Comparison of ENCODE assay signal across 23 cellular contexts in genomic region chr11:77144854-77145428, GRCh38. TPM values are rescaled to one million over a fixed set of nuclear protein-coding genes. Genes with fewer than 3 reads are reported as not detected.
DNase-seq lines count a peak whose midpoint lies in the region; ATAC-seq, FAIRE-seq and TF ChIP-seq lines count a peak whose summit lies in the region.
"Had no signal": no experiment of that assay in that cellular context is flagged by ENCODE, and none has a peak within 500 bp of the region (broad histone marks: within the 10 kb centered on the region; RNA-seq: fewer than 3 reads in every experiment).

No MANE protein-coding gene starts in this region.

- peak; percentile 89 to 95 (median 92) for ATAC-seq in right lobe of liver

- H4K91ac ChIP-seq in H1 (replicated peaks; ENCODE audit: insufficient read length, low read length): peak overlapping the region; percentile 44

- TF ChIP-seq POLR2A in H1 (IDR thresholded peaks at IDR 0.05; ENCODE audit: control extremely low read depth in 1 of 2, low read depth in 2 of 2, low read length in 2 of 2): no peak
- peak; percentile 45 for TF ChIP-seq POLR2A in right lobe of liver (IDR thresholded peaks at IDR 0.05)
- no peak for TF ChIP-seq POLR2A in transverse colon (IDR thresholded peaks at IDR 0.05)

- H3K9me3 ChIP-seq in H1 (ENCODE audit: insufficient read depth in 2 of 2, low read depth in 1 of 2, low read length in 1 of 2): no peaks in the 10 kb centered on the region
- no peaks in the 10 kb centered on the region for H3K9me3 ChIP-seq in right lobe of liver
- no peaks in the 10 kb centered on the region for H3K9me3 ChIP-seq in transverse colon
- H3K9me3 ChIP-seq: HAP-1, SJCRH30 had no signal

- peak overlapping the region; percentile 75; the same call in 1 of the 2 replicates for H2BK12ac ChIP-seq in H1 (ENCODE audit: low read depth, low read length)

- H3K4me1 ChIP-seq in H1 (replicated peaks in 1 of 4; ENCODE audit: control insufficient read depth in 3 of 4, insufficient read depth in 4 of 4, low read length in 3 of 4) (peaks cover 0 to 15% (median 7%) of the 10 kb centered on the region in 4 experiments), right lobe of liver (peaks cover 0 to 27% (median 13%) of the 10 kb centered on the region in 4 donors), transverse colon (peaks cover 0 to 35% (median 8%) of the 10 kb centered on the region in 4 donors)
- H3K4me1 ChIP-seq: HAP-1 had no signal

- TF ChIP-seq EP300 in H1 (IDR thresholded peaks at IDR 0.05; ENCODE audit: borderline replicate concordance in 1 of 2, low read depth in 2 of 2, low read length in 2 of 2) (no peak), transverse colon (IDR thresholded peaks at IDR 0.05; ENCODE audit: low read depth) (no peak)

- H3K4me3 ChIP-seq in H1 (ENCODE audit: extremely low read depth in 1 of 4, insufficient read depth in 2 of 4, low read depth in 3 of 4, low read length in 4 of 4) (no peak overlapping the region), right lobe of liver (no peak overlapping the region), transverse colon (no peak overlapping the region)
- H3K4me3 ChIP-seq: GM23248, HAP-1, SJCRH30 had no signal

- H3K56ac ChIP-seq in H1 (replicated peaks; ENCODE audit: insufficient read length, low read depth, low read length): no peak overlapping the region

- peaks cover 0 to 2% (median 0%) of the 10 kb centered on the region in 4 experiments; a peak in 2 of 7 replicates for H3K27me3 ChIP-seq in H1 (replicated peaks in 1 of 4; ENCODE audit: control insufficient read depth in 3 of 4, extremely low read depth in 1 of 4, insufficient read depth in 3 of 4, low read length in 3 of 4)
- no peaks in the 10 kb centered on the region for H3K27me3 ChIP-seq in right lobe of liver
- H3K27me3 ChIP-seq in transverse colon: no peaks in the 10 kb centered on the region
- H3K27me3 ChIP-seq: SJCRH30 had no signal

- DNase-seq in HuH-7.5 (ENCODE audit: low spot score) (peak; percentile 92), H1 (ENCODE audit: low read depth in 1 of 2, low spot score in 2 of 2) (no peak), right lobe of liver (peak; percentile 85 to 96 (median 91)), transverse colon (peak; percentile 73), hepatic stellate cell (ENCODE audit: low spot score) (no peak), NCI-H69 (lab: John Stamatoyannopoulos, UW) (no peak)
- DNase-seq in activated CD4-positive, alpha-beta T cell treated with anti-CD3 and anti-CD28 coated beads, Interleukin-2, amount 50 U/mL, for 1 hour: no peak
- DNase-seq: CD4-positive, CD25-positive, alpha-beta regulatory T cell; GM23248; Karpas-422; MV-4-11; NCI-H1105 treated with DMSO at 0.1 percent for 48 hours; NCI-H1694 treated with DMSO at 0.1 percent for 48 hours; NCI-H2081 treated with DMSO at 0.1 percent for 48 hours; SJCRH30 had no signal

- in situ Hi-C loops in transverse colon (cut with MboI; ENCODE audit: low pct_ligation_motif_present in 1 of 4, low pct_unique_long_range_greater_than_20kb in 1 of 4, low sequenced_read_pairs in 3 of 4): no loop called here

- H4K20me1 ChIP-seq in H1 (replicated peaks in 1 of 2; ENCODE audit: control insufficient read depth in 1 of 2, insufficient read depth in 2 of 2, low read length in 2 of 2): no peaks in the 10 kb centered on the region

- H3K14ac ChIP-seq in H1 (ENCODE audit: insufficient read length): no peak overlapping the region

- no peak overlapping the region for H3K4ac ChIP-seq in H1 (replicated peaks; ENCODE audit: insufficient read length, low read depth, low read length)

- H2BK20ac ChIP-seq in H1 (ENCODE audit: low read length): no peak overlapping the region

- H2BK5ac ChIP-seq in H1 (ENCODE audit: low read depth, low read length): 0 out of 2 replicates have a peak overlapping the region, but pooled peaks have one; percentile 8

- TF ChIP-seq CTCF in H1 (IDR thresholded peaks at IDR 0.05; ENCODE audit: control extremely low read depth in 1 of 3, insufficient read depth in 1 of 3, low read depth in 1 of 3, low read length in 3 of 3): no peak
- TF ChIP-seq CTCF in right lobe of liver (IDR thresholded peaks at IDR 0.05): no peak
- TF ChIP-seq CTCF in transverse colon (IDR thresholded peaks at IDR 0.05): no peak

- no peak overlapping the region for H2AK5ac ChIP-seq in H1 (ENCODE audit: low read depth, low read length)

- H2BK120ac ChIP-seq in H1 (replicated peaks; ENCODE audit: low read depth, low read length): no peak overlapping the region

- no peak overlapping the region for H3K4me2 ChIP-seq in H1 (ENCODE audit: insufficient read depth in 1 of 2, low read depth in 2 of 2, low read length in 2 of 2)

- no peak for TF ChIP-seq RAD21 in H1 (IDR thresholded peaks at IDR 0.05 in 1 of 2, conservative IDR thresholded peaks at IDR 0.05 in 1 of 2; ENCODE audit: low read depth in 2 of 2, low read length in 2 of 2)

- POLR2A ChIA-PET in H1 (lab: Charles Lee; ENCODE audit: partially characterized antibody): interaction anchor here (1.0 to 2.0 kb wide), 2 partner anchors 18 to 29 kb away, joined by 3 to 8 read pairs; no protein-coding TSS in a partner anchor

- FAIRE-seq in H1 (lab: Jason Lieb, UNC): no peak
- FAIRE-seq: G401.6, GM12892, RCC 7860 had no signal

- H3K23me2 ChIP-seq in H1 (ENCODE audit: low read depth, low read length): peaks cover 7% of the 10 kb centered on the region; the same call in 1 of the 2 replicates

- 81% methylated on average over 7 of the region's 7 CpGs; no CpG with 5 or more reads in 1 of the 2 experiments for WGBS in H1 (ENCODE audit: extremely low coverage in 1 of 2, insufficient coverage in 1 of 2, insufficient read length in 1 of 2, insufficient replicate concordance in 2 of 2, low coverage in 1 of 2, low lambda C conversion rate in 2 of 2, missing lambda C conversion rate in 1 of 2), 2 experiments
- 22% methylated on average over 5 of the region's 7 CpGs for WGBS in right lobe of liver (ENCODE audit: insufficient coverage, low coverage, low lambda C conversion rate, missing lambda C conversion rate)
- WGBS in transverse colon (ENCODE audit: low coverage in 1 of 2), 2 donors: 69 to 87% methylated on average over 3 to 7 of the region's 7 CpGs

- no peak overlapping the region for H3K27ac ChIP-seq in H1 (ENCODE audit: low read depth, low read length)
- H3K27ac ChIP-seq in right lobe of liver: peak overlapping the region in 2 of 3 donors; percentile 2 to 37
- no peak overlapping the region for H3K27ac ChIP-seq in transverse colon
- H3K27ac ChIP-seq: GM23248, HL-60, SJCRH30 had no signal

- no peak overlapping the region for H4K8ac ChIP-seq in H1 (ENCODE audit: extremely low read depth, insufficient read depth, low read length)

- no peaks in the 10 kb centered on the region for H3K36me3 ChIP-seq in H1 (ENCODE audit: control insufficient read depth in 2 of 4, insufficient read depth in 4 of 4, low read length in 3 of 4)
- no peaks in the 10 kb centered on the region for H3K36me3 ChIP-seq in right lobe of liver
- H3K36me3 ChIP-seq in transverse colon: no peaks in the 10 kb centered on the region
- H3K36me3 ChIP-seq: HAP-1, SJCRH30 had no signal

- CTCF ChIA-PET in H1 (lab: Charles Lee; ENCODE audit: partially characterized antibody): interaction anchor here (0.7 to 16.2 kb wide), 8 partner anchors 10 to 64 kb away, joined by 3 to 104 read pairs (median 7); partner anchors contain the start of gene MYO7A

- no peak overlapping the region for H3K23ac ChIP-seq in H1 (ENCODE audit: insufficient read length)

- no peak overlapping the region for H2BK15ac ChIP-seq in H1 (ENCODE audit: low read length)

- H3K79me2 ChIP-seq in H1 (ENCODE audit: control insufficient read depth in 1 of 2, insufficient read depth in 2 of 2, low read length in 2 of 2): no peaks in the 10 kb centered on the region

- H2AFZ ChIP-seq in H1 (ENCODE audit: low read length): no peak overlapping the region
- H2AFZ ChIP-seq: GM23248 had no signal

- H3K79me1 ChIP-seq in H1 (ENCODE audit: low read depth, low read length): no peaks in the 10 kb centered on the region

- intact Hi-C loops in right lobe of liver (cut with DNase I) (no loop called here), transverse colon (cut with DNase I; ENCODE audit: low total_unique reads) (no loop called here)

- H3K9ac ChIP-seq in H1 (replicated peaks in 1 of 4; ENCODE audit: extremely low read depth in 1 of 4, low read depth in 3 of 4, low read length in 3 of 4): no peak overlapping the region
- H3K9ac ChIP-seq: GM23248 had no signal

- no peak overlapping the region for H3K18ac ChIP-seq in H1 (ENCODE audit: extremely low read depth, low read length)

- H4K5ac ChIP-seq in H1 (ENCODE audit: insufficient read length, low read depth, low read length): no peak overlapping the region

TF ChIP-seq in H1, 55 proteins besides CTCF, POLR2A, EP300 and RAD21 (continues in another document):
- TF ChIP-seq POU5F1 (IDR thresholded peaks at IDR 0.05; ENCODE audit: low read depth, low read length) (no peak), ZNF274 (IDR thresholded peaks at IDR 0.05; ENCODE audit: borderline replicate concordance, extremely low read depth, low read length) (no peak), SIRT6 (IDR thresholded peaks at IDR 0.05; ENCODE audit: low read length) (no peak), RBBP5 (IDR thresholded peaks at IDR 0.05; ENCODE audit: borderline replicate concordance, low read depth, low read length) (no peak)

RNA-seq across cellular contexts. Expression of gene MYO7A, which starts 16.9 kb away (rescaled TPM):
- 1.9 and 2.4 TPM in 2 replicates for total RNA-seq in H1 (2021; fragmentation: NEBNext Ultra II Directional; extraction: Animal tissue kit (Norgen Biotek cat#: 25700))
- 1.5 and 1.9 TPM in 2 replicates for polyA plus RNA-seq in H1 (2011; rRNA removed)
- 1.5 TPM for polyA plus RNA-seq in H1 (2011; cell fraction: cytosol; rRNA removed)
- polyA plus RNA-seq in H1 (2011; cell fraction: nucleus; rRNA removed): 10.0 TPM
- polyA plus RNA-seq in H1 (2012, experiment 1 of 2): 1.7 to 2.5 TPM (median 2.0 TPM) in 4 replicates
- 1.2 TPM for polyA plus RNA-seq in H1 (2012, experiment 2 of 2)
- 1.5 TPM for polyA plus RNA-seq in H1 (2013, experiment 1 of 2)
- 1.3 TPM for polyA plus RNA-seq in H1 (2013, experiment 2 of 2)
- 1.0 TPM in 2 replicates for polyA minus RNA-seq in H1 (2011; rRNA and poly(A)+ RNA removed)
- polyA minus RNA-seq in H1 (2011; cell fraction: cytosol; rRNA and poly(A)+ RNA removed): 1.1 TPM
- 2.4 TPM for polyA minus RNA-seq in H1 (2011; cell fraction: nucleus; rRNA and poly(A)+ RNA removed)
- 10 to 100 TPM; 23.6 to 39.6 (median 32.0) TPM for total RNA-seq in right lobe of liver
- 10 to 100 TPM in 1 of 4 donors, 1 to 10 TPM in 3; 4.6 to 11.2 (median 5.5) TPM for total RNA-seq in transverse colon
- total RNA-seq: GM23248, M059J, OCI-LY7 had no signal
- polyA plus RNA-seq: GM23248 had no signal

RNA-seq across cellular contexts. Expression of gene OMP, which starts 42.3 kb away (rescaled TPM):
- 0.75 TPM in 1 of 2 replicates, not detected in the other for total RNA-seq in H1 (2021; fragmentation: NEBNext Ultra II Directional; extraction: Animal tissue kit (Norgen Biotek cat#: 25700))
- not detected in 2 replicates for polyA plus RNA-seq in H1 (2011; rRNA removed)
- polyA plus RNA-seq in H1 (2011; cell fraction: cytosol; rRNA removed): not detected
- polyA plus RNA-seq in H1 (2011; cell fraction: nucleus; rRNA removed): 1.3 TPM
- not detected in 4 replicates for polyA plus RNA-seq in H1 (2012, experiment 1 of 2)
- polyA plus RNA-seq in H1 (2012, experiment 2 of 2): not detected
- polyA plus RNA-seq in H1 (2013, experiment 1 of 2): not detected
- polyA plus RNA-seq in H1 (2013, experiment 2 of 2): not detected
- 1.0 TPM in 1 of 2 replicates, not detected in the other for polyA minus RNA-seq in H1 (2011; rRNA and poly(A)+ RNA removed)
- not detected for polyA minus RNA-seq in H1 (2011; cell fraction: cytosol; rRNA and poly(A)+ RNA removed)
- 2.4 TPM for polyA minus RNA-seq in H1 (2011; cell fraction: nucleus; rRNA and poly(A)+ RNA removed)
- total RNA-seq in right lobe of liver: 1 to 10 TPM in 5 of 6 experiments, not detected in 1; 1.0 to 4.2 (median 2.0) TPM
- 100 to 1,000 TPM in 1 of 4 donors, 10 to 100 TPM in 3; 16.0 to 126 (median 49.4) TPM for total RNA-seq in transverse colon
- total RNA-seq: CD4-positive, CD25-positive, alpha-beta regulatory T cell; GM23248; M059J; OCI-LY7 had no signal
- polyA plus RNA-seq: BJ; CD4-positive, CD25-positive, alpha-beta regulatory T cell; GM23248 had no signal

Comparison
In these comparisons a context has a peak if more than half of its experiments do, and no peak if none do; other contexts are left out.
1. DNase-seq: peak in HuH-7.5 (single experiment), right lobe of liver (3 of 3) and transverse colon (single experiment); none in H1 (0 of 2), hepatic stellate cell (single experiment), activated CD4-positive, alpha-beta T cell treated with anti-CD3 and anti-CD28 coated beads, Interleukin-2, amount 50 U/mL, for 1 hour (single experiment) and NCI-H69 (single experiment).
2. H3K27ac ChIP-seq: peak in right lobe of liver (2 of 3); none in H1 (single experiment) and transverse colon (0 of 4).